ENCODE assay signal across 25 cellular contexts in genomic region chr1:51300270-51300669, GRCh38.
"Had no signal": no experiment of that assay in that cellular context is flagged by ENCODE, and none has a peak within 500 bp of the region (broad histone marks: within the 10 kb centered on the region; RNA-seq: fewer than 3 reads in every experiment).

No MANE protein-coding gene starts in this region.

- ATAC-seq: foreskin keratinocyte; gastroesophageal sphincter; heart right ventricle; left cardiac atrium; left lung; mucosa of descending colon; natural killer cell treated with Interleukin-12 subunit alpha and Interleukin-12 subunit beta and Interleukin-15 and Interleukin-18, amount 100 ng/mL, for 72 hours; pancreas; right lobe of liver had no signal

- H3K4me3 Mint-ChIP-seq: mesothelial cell of epicardium; naive B cell; natural killer cell treated with Interleukin-12 subunit alpha and Interleukin-12 subunit beta and Interleukin-15 and Interleukin-18, amount 100 ng/mL, for 72 hours; neural crest cell; stimulated activated effector memory CD8-positive, alpha-beta T cell treated with anti-CD3 and anti-CD28 coated beads, Interleukin-12 subunit alpha, Interleukin-12 subunit beta, amount 100 ng/mL, for 72 hours; type B pancreatic cell had no signal

- H3K27ac Mint-ChIP-seq: mesothelial cell of epicardium; natural killer cell treated with Interleukin-12 subunit alpha and Interleukin-12 subunit beta and Interleukin-15 and Interleukin-18, amount 100 ng/mL, for 72 hours; progenitor cell of endocrine pancreas; stimulated activated effector memory CD8-positive, alpha-beta T cell treated with anti-CD3 and anti-CD28 coated beads, Interleukin-12 subunit alpha, Interleukin-12 subunit beta, amount 100 ng/mL, for 72 hours; type B pancreatic cell had no signal

- DNase-seq: dorsolateral prefrontal cortex; effector CD4-positive, alpha-beta T cell; foreskin keratinocyte; heart right ventricle; hippocampal formation; left cardiac atrium; left lung; mesenchymal stem cell; mucosa of descending colon; naive B cell; pancreas; right lobe of liver; stimulated activated CD4-positive, alpha-beta T cell treated with anti-CD3 and anti-CD28 coated beads, Interleukin-2, amount 100 ng/mL, for 24 hours; stimulated activated CD4-positive, alpha-beta T cell treated with anti-CD3 and anti-CD28 coated beads, Interleukin-4, amount 100 ng/mL, for 24 hours; stimulated activated naive CD4-positive, alpha-beta T cell treated with Interleukin-2 at 50 U/mL for 16 hours; stomach; testis; tibial artery had no signal

- H3K36me3 Mint-ChIP-seq: mesothelial cell of epicardium; naive B cell; natural killer cell treated with Interleukin-12 subunit alpha and Interleukin-12 subunit beta and Interleukin-15 and Interleukin-18, amount 100 ng/mL, for 72 hours; type B pancreatic cell had no signal

- H3K27me3 Mint-ChIP-seq: natural killer cell treated with Interleukin-12 subunit alpha and Interleukin-12 subunit beta and Interleukin-15 and Interleukin-18, amount 100 ng/mL, for 72 hours; progenitor cell of endocrine pancreas; type B pancreatic cell had no signal

- H3K9me3 Mint-ChIP-seq: mesothelial cell of epicardium; naive B cell; natural killer cell treated with Interleukin-12 subunit alpha and Interleukin-12 subunit beta and Interleukin-15 and Interleukin-18, amount 100 ng/mL, for 72 hours; neural crest cell; stimulated activated effector memory CD8-positive, alpha-beta T cell treated with anti-CD3 and anti-CD28 coated beads, Interleukin-12 subunit alpha, Interleukin-12 subunit beta, amount 100 ng/mL, for 72 hours; type B pancreatic cell had no signal
